19 cellular contexts compared by ENCODE assay signal in the genomic region with DNA sequence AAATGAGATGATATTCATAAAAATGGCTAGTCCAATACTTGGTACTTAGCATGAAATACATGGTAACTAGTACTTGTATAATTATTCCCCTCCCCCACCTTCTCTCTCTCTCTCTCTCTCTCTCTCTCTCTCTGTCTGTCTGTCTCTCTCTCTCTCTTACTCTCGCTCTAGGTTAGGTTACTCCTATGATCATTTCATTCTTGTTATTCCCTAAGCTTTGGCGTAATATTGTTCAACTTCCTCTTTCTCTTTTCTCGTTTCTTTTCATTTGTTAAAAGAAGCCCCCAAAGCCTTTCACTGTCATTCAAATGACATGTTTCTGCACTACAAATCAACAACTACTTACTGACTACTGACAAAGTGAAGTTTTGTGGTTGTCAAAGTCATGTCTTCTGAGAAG.
"Had no signal": no experiment of that assay in that cellular context is flagged by ENCODE, and none has a peak within 500 bp of the region (broad histone marks: within the 10 kb centered on the region; RNA-seq: fewer than 3 reads in every experiment).

No MANE protein-coding gene starts in this region.

- H3K9me3 Mint-ChIP-seq: activated naive CD4-positive, alpha-beta T cell treated with anti-CD3 and anti-CD28 coated beads, Interleukin-2, amount 10 ng/mL, durations not matched to agents 7 days and 5 days; stimulated activated naive CD8-positive, alpha-beta T cell treated with anti-CD3 and anti-CD28 coated beads, Interleukin-15, Interleukin-2, amounts not matched to agents 100 ng/mL and 50 ng/mL, for 24 hours had no signal

- DNase-seq: activated CD4-positive, alpha-beta memory T cell treated with anti-CD3 and anti-CD28 coated beads for 36 hours; activated CD4-positive, alpha-beta T cell treated with anti-CD3 and anti-CD28 coated beads for 48 hours; activated effector memory CD4-positive, alpha-beta T cell treated with anti-CD3 and anti-CD28 coated beads, Interleukin-2, amount 50 U/mL, for 16 hours; activated naive CD4-positive, alpha-beta T cell treated with anti-CD3 and anti-CD28 coated beads, Interleukin-2, amount 10 ng/mL, durations not matched to agents 7 days and 5 days; amygdala; head of caudate nucleus; hypothalamus; left ventricle myocardium superior; ovary; psoas muscle; spleen; stimulated activated CD4-positive, alpha-beta T cell treated with anti-CD3 and anti-CD28 coated beads, Interleukin-4, amount 100 ng/mL, for 4 hours; substantia nigra; tibial artery had no signal

- ATAC-seq: gastroesophageal sphincter, left ventricle myocardium superior, psoas muscle had no signal

- H3K36me3 ChIP-seq: gastroesophageal sphincter, neutrophil, ovary, right atrium auricular region, spleen, tibial artery had no signal

- H3K4me3 Mint-ChIP-seq: activated CD4-positive, alpha-beta memory T cell treated with anti-CD3 and anti-CD28 coated beads for 36 hours; activated naive CD4-positive, alpha-beta T cell treated with anti-CD3 and anti-CD28 coated beads, Interleukin-2, amount 10 ng/mL, durations not matched to agents 7 days and 5 days; nephron; stimulated activated naive CD8-positive, alpha-beta T cell treated with anti-CD3 and anti-CD28 coated beads, Interleukin-15, Interleukin-2, amounts not matched to agents 100 ng/mL and 50 ng/mL, for 24 hours had no signal

- H3K27ac Mint-ChIP-seq: activated CD4-positive, alpha-beta memory T cell treated with anti-CD3 and anti-CD28 coated beads for 36 hours; activated naive CD4-positive, alpha-beta T cell treated with anti-CD3 and anti-CD28 coated beads, Interleukin-2, amount 10 ng/mL, durations not matched to agents 7 days and 5 days; stimulated activated naive CD8-positive, alpha-beta T cell treated with anti-CD3 and anti-CD28 coated beads, Interleukin-15, Interleukin-2, amounts not matched to agents 100 ng/mL and 50 ng/mL, for 24 hours had no signal

- H3K4me1 Mint-ChIP-seq: activated naive CD4-positive, alpha-beta T cell treated with anti-CD3 and anti-CD28 coated beads, Interleukin-2, amount 10 ng/mL, durations not matched to agents 7 days and 5 days had no signal

- H3K27me3 ChIP-seq: gastroesophageal sphincter, neutrophil, ovary, right atrium auricular region, spleen, tibial artery had no signal

- H3K4me3 ChIP-seq: gastroesophageal sphincter, ovary, psoas muscle, right atrium auricular region, spleen, tibial artery had no signal

- H3K36me3 Mint-ChIP-seq: activated CD4-positive, alpha-beta memory T cell treated with anti-CD3 and anti-CD28 coated beads for 36 hours; activated naive CD4-positive, alpha-beta T cell treated with anti-CD3 and anti-CD28 coated beads, Interleukin-2, amount 10 ng/mL, durations not matched to agents 7 days and 5 days had no signal

- H3K27me3 Mint-ChIP-seq: activated naive CD4-positive, alpha-beta T cell treated with anti-CD3 and anti-CD28 coated beads, Interleukin-2, amount 10 ng/mL, durations not matched to agents 7 days and 5 days; stimulated activated naive CD8-positive, alpha-beta T cell treated with anti-CD3 and anti-CD28 coated beads, Interleukin-15, Interleukin-2, amounts not matched to agents 100 ng/mL and 50 ng/mL, for 24 hours had no signal
